Comparison of ENCODE assay signal across 26 cellular contexts in genomic region chr19:10706990-10707389, GRCh38.
"Had no signal": no experiment of that assay in that cellular context is flagged by ENCODE, and none has a peak within 500 bp of the region (broad histone marks: within the 10 kb centered on the region; RNA-seq: fewer than 3 reads in every experiment).

No MANE protein-coding gene starts in this region.

- DNase-seq: activated CD4-positive, alpha-beta T cell treated with anti-CD3 and anti-CD28 coated beads for 48 hours; activated CD4-positive, alpha-beta T cell treated with anti-CD3 and anti-CD28 coated beads, Interleukin-2, amount 50 U/mL, for 48 hours; activated CD8-positive, alpha-beta memory T cell treated with anti-CD3 and anti-CD28 coated beads for 24 hours; activated gamma-delta T cell; activated naive CD4-positive, alpha-beta T cell treated with anti-CD3 and anti-CD28 coated beads, Interleukin-2, amount 10 ng/mL, durations not matched to agents 7 days and 5 days; activated naive CD8-positive, alpha-beta T cell treated with anti-CD3 and anti-CD28 coated beads, Interleukin-2, amount 10 ng/mL, durations not matched to agents 7 days and 5 days; brain microvascular endothelial cell; dorsolateral prefrontal cortex; effector memory CD4-positive, alpha-beta T cell; hippocampal formation; kidney; left colon; naive thymus-derived CD8-positive, alpha-beta T cell; occipital lobe; spleen; stimulated activated naive CD4-positive, alpha-beta T cell treated with Interleukin-2 at 50 U/mL for 16 hours; T-helper 9 cell; trophoblast cell had no signal

- FAIRE-seq: astrocyte, kidney, TTC549, urothelium cell line had no signal

- H3K36me3 ChIP-seq: neural progenitor cell had no signal

- ATAC-seq: activated CD4-positive, CD25-positive, alpha-beta regulatory T cell treated with anti-CD3 and anti-CD28 coated beads, Interleukin-2, amount 50 U/mL, for 24 hours; gastroesophageal sphincter; left colon; naive thymus-derived CD8-positive, alpha-beta T cell had no signal

- H3K27me3 ChIP-seq: brain microvascular endothelial cell, dorsolateral prefrontal cortex, gastroesophageal sphincter, neural progenitor cell, spleen had no signal

- H3K9ac ChIP-seq: neural progenitor cell had no signal

- H3K4me1 ChIP-seq: neural progenitor cell had no signal

- H2AFZ ChIP-seq: neural progenitor cell had no signal

- H3K9me3 ChIP-seq: gastroesophageal sphincter, spleen had no signal

- H3K4me2 ChIP-seq: neural progenitor cell had no signal

- H3K4me3 ChIP-seq: coronary artery, dorsolateral prefrontal cortex, gastroesophageal sphincter, neural progenitor cell, spleen had no signal

- H3K27ac ChIP-seq: brain microvascular endothelial cell, coronary artery, dorsolateral prefrontal cortex, gastroesophageal sphincter, neural progenitor cell, spleen, VCaP had no signal
